1 cellular context compared by ENCODE assay signal in genomic region chr9:34367751-34368410, GRCh38.
TF ChIP-seq lines count a peak whose summit lies in the region.

No MANE protein-coding gene starts in this region.

TF ChIP-seq in HEK293, 187 proteins besides CTCF, POLR2A, EP300 and RAD21:
- peak; percentile 92 for TF ChIP-seq ZNF585B (tag by site-specific recombination; IDR thresholded peaks at IDR 0.05)
